12 cellular contexts compared by ENCODE assay signal in genomic region chr4:113436360-113436759, GRCh38.
DNase-seq lines count a peak whose midpoint lies in the region; ATAC-seq and TF ChIP-seq lines count a peak whose summit lies in the region.
"Had no signal": no experiment of that assay in that cellular context is flagged by ENCODE, and none has a peak within 500 bp of the region (broad histone marks: within the 10 kb centered on the region; RNA-seq: fewer than 3 reads in every experiment).

No MANE protein-coding gene starts in this region.

- DNase-seq in A673 (ENCODE audit: low spot score) (peak; percentile 94), M059J (ENCODE audit: low read depth) (peak; percentile 83), breast epithelium (ENCODE audit: low spot score in 2 of 2) (no peak), mesenchymal stem cell (peak; percentile 79), NCI-H2107 (lab: John Stamatoyannopoulos, UW) (no peak)
- DNase-seq in CD4-positive, alpha-beta T cell, result no peak
- DNase-seq: activated CD8-positive, alpha-beta memory T cell treated with anti-CD3 and anti-CD28 coated beads, Interleukin-2, amount 50 U/mL, for 48 hours; CD8-positive, alpha-beta memory T cell; NCI-H1105; stimulated activated CD8-positive, alpha-beta memory T cell treated with anti-CD3 and anti-CD28 coated beads, Interleukin-4, amount 100 ng/mL, for 48 hours had no signal

- ATAC-seq in GM21360 (IDR thresholded peaks at IDR 0.05; ENCODE audit: unreplicated experiment) (no peak), GM21576 (IDR thresholded peaks at IDR 0.05; ENCODE audit: unreplicated experiment) (no peak)
- no peak for ATAC-seq in CD4-positive, alpha-beta T cell (ENCODE audit: poor library complexity)

- H3K27me3 Mint-ChIP-seq in CD4-positive, alpha-beta T cell, result peaks cover 6% of the 10 kb centered on the region

- no peaks in the 10 kb centered on the region for H3K79me1 ChIP-seq in mesenchymal stem cell (replicated peaks; ENCODE audit: low read length, poor library complexity, severe bottlenecking)

- no peak overlapping the region for H3K14ac ChIP-seq in mesenchymal stem cell (ENCODE audit: low read length in 2 of 2)

- H3K4ac ChIP-seq in mesenchymal stem cell (ENCODE audit: low read depth in 1 of 2, low read length in 2 of 2), result no peak overlapping the region

- no peak overlapping the region for H3K4me3 Mint-ChIP-seq in CD4-positive, alpha-beta T cell

- peaks cover 6% of the 10 kb centered on the region for H3K9me3 ChIP-seq in A673 (ENCODE audit: low read depth, low read length, poor library complexity, severe bottlenecking)
- no peaks in the 10 kb centered on the region for H3K9me3 ChIP-seq in breast epithelium
- peaks cover 5% of the 10 kb centered on the region for H3K9me3 ChIP-seq in mesenchymal stem cell (ENCODE audit: control insufficient read depth, low read length)
- H3K9me3 ChIP-seq in CD4-positive, alpha-beta T cell (ENCODE audit: control insufficient read depth, low read length), result no peaks in the 10 kb centered on the region

- peak overlapping the region; percentile 82 for H3K9ac ChIP-seq in mesenchymal stem cell (ENCODE audit: low read length)

- H3K4me1 Mint-ChIP-seq in CD4-positive, alpha-beta T cell (ENCODE audit: low read depth), result peaks cover 10% of the 10 kb centered on the region

- no peak overlapping the region for H3K27ac Mint-ChIP-seq in CD4-positive, alpha-beta T cell
- H3K27ac Mint-ChIP-seq: CD8-positive, alpha-beta memory T cell had no signal

- no peak overlapping the region for H3K23ac ChIP-seq in mesenchymal stem cell (ENCODE audit: low read length in 2 of 2)

- BruUV-seq in A673 (replicated peaks; lab: Mats Ljungman, UMichigan), result no TSS peak

- peak overlapping the region; percentile 52 for H2BK120ac ChIP-seq in mesenchymal stem cell (ENCODE audit: low read depth, low read length)

- intact Hi-C loops in A673 (cut with micrococcal nuclease; ENCODE audit: unreplicated experiment) (no loop called here), breast epithelium (cut with DNase I; ENCODE audit: low total_unique reads) (no loop called here)
- intact Hi-C loops in CD4-positive, alpha-beta T cell (cut with DNase I, micrococcal nuclease), result no loop called here

- no peak overlapping the region for H3K18ac ChIP-seq in mesenchymal stem cell (ENCODE audit: low read depth in 1 of 2, low read length in 2 of 2)

- no peaks in the 10 kb centered on the region for H3K9me3 Mint-ChIP-seq in CD4-positive, alpha-beta T cell

- CTCF ChIA-PET in A673 (lab: Charles Lee), result interaction anchor here (0.6 kb wide), 1 partner anchor 40 kb away, joined by 6 read pairs; no protein-coding TSS in a partner anchor
- CTCF ChIA-PET in CD4-positive, alpha-beta T cell (lab: Charles Lee), result interaction anchor here (0.5 kb wide), 1 partner anchor 702 kb away, joined by 3 read pairs; no protein-coding TSS in a partner anchor

- H3K4me3 ChIP-seq in A673 (ENCODE audit: low read depth, low read length, poor library complexity, severe bottlenecking), result peak overlapping the region; percentile 28
- peak overlapping the region in 1 of 3 donors; percentile 0 for H3K4me3 ChIP-seq in breast epithelium
- peak overlapping the region in 1 of 2 experiments; percentile 25 for H3K4me3 ChIP-seq in mesenchymal stem cell (ENCODE audit: insufficient read depth in 1 of 2, low read depth in 1 of 2, low read length in 2 of 2)

- H3K27ac ChIP-seq in A673 (ENCODE audit: low read depth, low read length, poor library complexity, severe bottlenecking) (peak overlapping the region; percentile 76), breast epithelium (peak overlapping the region; percentile 56 to 82), mesenchymal stem cell (ENCODE audit: low read length, poor library complexity, severe bottlenecking) (peak overlapping the region; percentile 83)
- H3K27ac ChIP-seq in CD4-positive, alpha-beta T cell (ENCODE audit: low read depth, low read length), result no peak overlapping the region

- peak overlapping the region in 1 of 2 experiments; percentile 43 for H2BK12ac ChIP-seq in mesenchymal stem cell (ENCODE audit: low read length in 2 of 2)

- 2% methylated on average over 3 of the region's 3 CpGs for WGBS in mesenchymal stem cell

- POLR2A ChIA-PET in A673 (lab: Charles Lee; ENCODE audit: low non-redundant PET), result no interaction called here
- POLR2A ChIA-PET in CD4-positive, alpha-beta T cell (lab: Charles Lee), result no interaction called here

- no peak for TF ChIP-seq CTCF in A673 (conservative IDR thresholded peaks at IDR 0.05; ENCODE audit: low read depth, low read length)
- TF ChIP-seq CTCF in breast epithelium (IDR thresholded peaks at IDR 0.05), result no peak
- no peak for TF ChIP-seq CTCF in CD4-positive, alpha-beta T cell (IDR thresholded peaks at IDR 0.05)

- no peak for TF ChIP-seq POLR2A in breast epithelium (IDR thresholded peaks at IDR 0.05)

- H3K36me3 ChIP-seq in A673 (ENCODE audit: insufficient read depth, low read length, poor library complexity, severe bottlenecking) (no peaks in the 10 kb centered on the region), breast epithelium (no peaks in the 10 kb centered on the region), mesenchymal stem cell (ENCODE audit: control insufficient read depth in 1 of 2, insufficient read depth in 2 of 2, low read depth in 1 of 2, low read length in 2 of 2) (no peaks in the 10 kb centered on the region)

- H2BK5ac ChIP-seq in mesenchymal stem cell (ENCODE audit: low read depth, low read length, poor library complexity, severe bottlenecking), result no peak overlapping the region

- H3K36me3 Mint-ChIP-seq in CD4-positive, alpha-beta T cell (ENCODE audit: low read depth), result no peaks in the 10 kb centered on the region

- H2AFZ ChIP-seq in mesenchymal stem cell (ENCODE audit: low read depth, low read length), result no peak overlapping the region

- peaks cover 23% of the 10 kb centered on the region for H3K4me1 ChIP-seq in A673 (ENCODE audit: insufficient read depth, low read length, poor library complexity, severe bottlenecking)
- no peaks in the 10 kb centered on the region for H3K4me1 ChIP-seq in breast epithelium
- H3K4me1 ChIP-seq in mesenchymal stem cell (ENCODE audit: control insufficient read depth, insufficient read depth, low read depth, low read length), result no peaks in the 10 kb centered on the region

- no peak overlapping the region for H4K8ac ChIP-seq in mesenchymal stem cell (ENCODE audit: low read length)

- no peak overlapping the region for H4K91ac ChIP-seq in mesenchymal stem cell (ENCODE audit: low read length)

- H3K4me2 ChIP-seq in mesenchymal stem cell (ENCODE audit: low read length, poor library complexity, severe bottlenecking), result no peak overlapping the region

- no peak overlapping the region for H2AK5ac ChIP-seq in mesenchymal stem cell (ENCODE audit: low read length, severe bottlenecking)

- H3K27me3 ChIP-seq in A673 (replicated peaks; ENCODE audit: insufficient read depth, low read depth, low read length, poor library complexity) (no peaks in the 10 kb centered on the region), breast epithelium (no peaks in the 10 kb centered on the region), mesenchymal stem cell (ENCODE audit: control insufficient read depth in 1 of 2, insufficient read depth in 1 of 2, low read length in 2 of 2) (no peaks in the 10 kb centered on the region)
- H3K27me3 ChIP-seq in CD4-positive, alpha-beta T cell (ENCODE audit: control insufficient read depth, insufficient read depth, low read length), result no peaks in the 10 kb centered on the region

- no peak overlapping the region for H2BK15ac ChIP-seq in mesenchymal stem cell (ENCODE audit: low read depth, poor library complexity, severe bottlenecking)

Comparison
In these comparisons a context has a peak if more than half of its experiments do, and no peak if none do; other contexts are left out.
1. DNase-seq: peak in A673 (single experiment), M059J (single experiment) and mesenchymal stem cell (single experiment); none in breast epithelium (0 of 2), CD4-positive, alpha-beta T cell (0 of 10) and NCI-H2107 (single experiment).